ENCODE assay signal across 1 cellular context in genomic region chr3:34285465-34286188, GRCh38.
TF ChIP-seq lines count a peak whose summit lies in the region.

No MANE protein-coding gene starts in this region.

TF ChIP-seq in GM12878, 131 proteins besides CTCF, POLR2A, EP300 and RAD21 (continued from another document):
- TF ChIP-seq ZNF592 (IDR thresholded peaks at IDR 0.05) (no peak), SMAD5 (IDR thresholded peaks at IDR 0.05; ENCODE audit: low read depth) (no peak), PRDM15 (CRISPR knock-in tag; IDR thresholded peaks at IDR 0.05) (no peak), E4F1 (IDR thresholded peaks at IDR 0.05; ENCODE audit: borderline replicate concordance, partially characterized antibody) (no peak), YBX1 (IDR thresholded peaks at IDR 0.05) (no peak), MEF2B (IDR thresholded peaks at IDR 0.05; ENCODE audit: partially characterized antibody, poor library complexity, severe bottlenecking) (peak; percentile 28), PKNOX1 (IDR thresholded peaks at IDR 0.05) (peak; percentile 73; the same call in 1 of the 2 replicates), TAF1 (IDR thresholded peaks at IDR 0.05; ENCODE audit: borderline replicate concordance, low read depth, low read length) (no peak), TCF3 (IDR thresholded peaks at IDR 0.05; ENCODE audit: borderline replicate concordance, insufficient read depth, low read depth, low read length) (no peak), SIN3A (IDR thresholded peaks at IDR 0.05; ENCODE audit: low read depth, low read length) (no peak), ETV6 (conservative IDR thresholded peaks at IDR 0.05 in 1 of 2, IDR thresholded peaks at IDR 0.05 in 1 of 2; ENCODE audit: borderline replicate concordance in 1 of 2, low read depth in 1 of 2) (no peak)
